In genomic region chr7:29958667-29959358, GRCh38 we compare ENCODE assay signal across 1 cellular context.
A peak's percentile ranks its signal among the peaks of the same experiment; 100 is the strongest.
TF ChIP-seq lines count a peak whose summit lies in the region.

No MANE protein-coding gene starts in this region.

TF ChIP-seq in K562, 482 proteins besides CTCF, POLR2A, EP300 and RAD21:
- TF ChIP-seq C11orf30 (IDR thresholded peaks at IDR 0.05; ENCODE audit: low read depth), result peak; percentile 23; the same call in 1 of the 2 replicates
- no peak for TF ChIP-seq ZFP1 (CRISPR knock-in tag; IDR thresholded peaks at IDR 0.05)
- TF ChIP-seq ZNF280B (CRISPR knock-in tag; IDR thresholded peaks at IDR 0.05), result no peak
- TF ChIP-seq SUPT5H (IDR thresholded peaks at IDR 0.05), result no peak
- no peak for TF ChIP-seq CBFA2T2 (conservative IDR thresholded peaks at IDR 0.05)
- no peak for TF ChIP-seq MAZ (CRISPR knock-in tag; conservative IDR thresholded peaks at IDR 0.05 in 1 of 2, IDR thresholded peaks at IDR 0.05 in 1 of 2)
- 0 out of 2 replicates have a peak, but pooled peaks have one; percentile 38 for TF ChIP-seq ZNF316 (IDR thresholded peaks at IDR 0.05)
- no peak for TF ChIP-seq NCOA4 (IDR thresholded peaks at IDR 0.05; ENCODE audit: partially characterized antibody)
- TF ChIP-seq ELF4 (CRISPR knock-in tag; IDR thresholded peaks at IDR 0.05), result no peak
